8 cellular contexts compared by ENCODE assay signal in the genomic region with DNA sequence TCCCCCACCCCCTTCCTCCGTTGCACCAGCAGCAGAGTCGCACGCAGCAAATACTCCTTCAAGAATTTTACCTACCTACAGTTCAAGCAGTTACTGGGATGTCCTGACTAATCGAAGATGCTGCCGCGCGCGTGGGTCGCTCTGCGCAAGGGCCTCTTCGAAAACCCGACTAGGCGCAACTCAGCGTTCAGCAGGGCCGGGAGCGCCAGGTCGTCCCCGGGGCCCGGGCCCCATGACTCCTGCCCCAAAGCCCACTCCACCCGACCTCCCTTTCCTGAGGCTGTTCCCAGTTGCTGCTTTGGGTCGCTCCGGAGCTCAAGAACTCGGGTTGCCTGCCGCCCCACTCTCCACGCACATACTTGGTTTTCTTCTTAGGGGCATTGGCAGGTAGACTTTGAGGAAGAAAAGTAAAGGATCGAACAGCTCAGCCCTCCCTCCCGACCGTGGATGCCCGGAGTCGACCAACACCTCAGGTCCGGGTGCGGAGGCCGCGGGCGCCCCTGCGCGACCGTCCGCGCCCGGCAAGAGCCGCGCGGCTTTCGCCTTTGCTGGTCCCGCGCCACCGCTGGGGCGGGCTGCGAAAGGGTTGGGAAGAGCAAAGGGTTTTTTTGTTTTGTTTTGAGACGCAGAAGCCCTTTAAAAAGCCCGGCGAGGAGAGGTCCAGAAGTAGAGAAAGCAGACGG. TPM values are rescaled to one million over a fixed set of nuclear protein-coding genes. Genes with fewer than 3 reads are reported as not detected.
A peak's percentile ranks its signal among the peaks of the same experiment; 100 is the strongest.
DNase-seq lines count a peak whose midpoint lies in the region; ATAC-seq lines count a peak whose summit lies in the region.

No MANE protein-coding gene starts in this region.

- no peaks in the 10 kb centered on the region for H3K9me3 ChIP-seq in iPS-18c (ENCODE audit: control insufficient read depth, insufficient read depth, low read length)

- no peak overlapping the region for H3K27ac Mint-ChIP-seq in activated naive CD8-positive, alpha-beta T cell treated with anti-CD3 and anti-CD28 coated beads for 36 hours
- no peak overlapping the region for H3K27ac Mint-ChIP-seq in stimulated activated memory B cell treated with anti-CD40 and anti-IgM and Interleukin-4, amounts not matched to agents 10 μg/mL and 1 μg/mL and 100 μg/mL, for 72 hours

- ATAC-seq in Right ventricle myocardium inferior: no peak
- no peak for ATAC-seq in stimulated activated memory B cell treated with anti-CD40 and anti-IgM and Interleukin-4, amounts not matched to agents 10 μg/mL and 1 μg/mL and 100 μg/mL, for 72 hours

- peak overlapping the region; percentile 76 for H3K4me3 Mint-ChIP-seq in activated naive CD8-positive, alpha-beta T cell treated with anti-CD3 and anti-CD28 coated beads for 36 hours
- H3K4me3 Mint-ChIP-seq in stimulated activated memory B cell treated with anti-CD40 and anti-IgM and Interleukin-4, amounts not matched to agents 10 μg/mL and 1 μg/mL and 100 μg/mL, for 72 hours: peak overlapping the region; percentile 86

- no peaks in the 10 kb centered on the region for H3K9me3 Mint-ChIP-seq in activated naive CD8-positive, alpha-beta T cell treated with anti-CD3 and anti-CD28 coated beads for 36 hours
- H3K9me3 Mint-ChIP-seq in stimulated activated memory B cell treated with anti-CD40 and anti-IgM and Interleukin-4, amounts not matched to agents 10 μg/mL and 1 μg/mL and 100 μg/mL, for 72 hours: no peaks in the 10 kb centered on the region

- in situ Hi-C loops in KBM-7 (cut with MboI; ENCODE audit: low pct_unique_long_range_greater_than_20kb, low sequenced_read_pairs): loop anchor here (25.0 kb wide), 1 partner anchor 383 kb away; no protein-coding TSS in a partner anchor

- H3K36me3 Mint-ChIP-seq in activated naive CD8-positive, alpha-beta T cell treated with anti-CD3 and anti-CD28 coated beads for 36 hours: no peaks in the 10 kb centered on the region
- no peaks in the 10 kb centered on the region for H3K36me3 Mint-ChIP-seq in stimulated activated memory B cell treated with anti-CD40 and anti-IgM and Interleukin-4, amounts not matched to agents 10 μg/mL and 1 μg/mL and 100 μg/mL, for 72 hours

- H3K4me1 Mint-ChIP-seq in activated naive CD8-positive, alpha-beta T cell treated with anti-CD3 and anti-CD28 coated beads for 36 hours: peaks cover 27% of the 10 kb centered on the region
- H3K4me1 Mint-ChIP-seq in stimulated activated memory B cell treated with anti-CD40 and anti-IgM and Interleukin-4, amounts not matched to agents 10 μg/mL and 1 μg/mL and 100 μg/mL, for 72 hours: peaks cover 40% of the 10 kb centered on the region

- H3K4me3 ChIP-seq in iPS-18c (ENCODE audit: insufficient read depth, low read depth, low read length): peak overlapping the region; percentile 78

- peak; percentile 72 for DNase-seq in Right ventricle myocardium inferior (ENCODE audit: missing footprints)
- no peak for DNase-seq in cardiac septum (ENCODE audit: low spot score)
- DNase-seq in activated naive CD8-positive, alpha-beta T cell treated with anti-CD3 and anti-CD28 coated beads for 36 hours: no peak
- DNase-seq in GM19240 (ENCODE audit: insufficient read length, low spot score): no peak
- DNase-seq in KBM-7: no peak
- no peak for DNase-seq in iPS-NIHi7 (ENCODE audit: extremely low spot score)

- H3K27me3 Mint-ChIP-seq in activated naive CD8-positive, alpha-beta T cell treated with anti-CD3 and anti-CD28 coated beads for 36 hours: peaks cover 85% of the 10 kb centered on the region
- H3K27me3 Mint-ChIP-seq in stimulated activated memory B cell treated with anti-CD40 and anti-IgM and Interleukin-4, amounts not matched to agents 10 μg/mL and 1 μg/mL and 100 μg/mL, for 72 hours: peaks cover 67% of the 10 kb centered on the region

- intact Hi-C loops in Right ventricle myocardium inferior (cut with DNase I) (loop anchor here (2.0 to 10.0 kb wide), 4 partner anchors 62 to 393 kb away; no protein-coding TSS in a partner anchor), cardiac septum (cut with DNase I) (loop anchor here (5.0 to 10.0 kb wide), 4 partner anchors 218 to 420 kb away; no protein-coding TSS in a partner anchor)

RNA-seq across cellular contexts. Expression of gene BMP4, which starts 1.9 kb away (rescaled TPM):
- total RNA-seq in Right ventricle myocardium inferior: 6.1 TPM
- 6.9 TPM for total RNA-seq in cardiac septum
- total RNA-seq in activated naive CD8-positive, alpha-beta T cell treated with anti-CD3 and anti-CD28 coated beads for 36 hours: not detected
